Comparison of ENCODE assay signal across 18 cellular contexts in the genomic region with DNA sequence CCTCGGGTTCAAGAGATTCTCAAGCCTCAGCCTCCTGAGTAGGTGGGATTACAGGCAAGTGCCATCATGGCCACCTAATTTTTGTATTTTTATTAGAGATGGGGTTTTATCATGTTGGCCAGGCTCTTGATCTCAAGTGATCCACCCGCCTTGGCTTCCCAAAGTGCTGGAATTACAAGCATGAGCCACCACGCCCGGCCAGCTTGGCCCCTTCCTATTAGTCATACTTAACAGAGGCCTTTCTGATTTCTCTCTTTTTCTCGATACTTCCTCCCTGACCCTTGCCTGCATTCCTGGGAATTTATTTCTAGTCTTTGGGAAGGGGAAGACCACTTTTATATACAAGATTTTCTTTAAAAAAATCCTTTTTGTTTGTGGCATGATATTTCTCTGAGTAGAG. TPM values are rescaled to one million over a fixed set of nuclear protein-coding genes. Genes with fewer than 3 reads are reported as not detected.
DNase-seq lines count a peak whose midpoint lies in the region; TF ChIP-seq lines count a peak whose summit lies in the region.
"Had no signal": no experiment of that assay in that cellular context is flagged by ENCODE, and none has a peak within 500 bp of the region (broad histone marks: within the 10 kb centered on the region; RNA-seq: fewer than 3 reads in every experiment).

No MANE protein-coding gene starts in this region.

- H2BK15ac ChIP-seq in mesendoderm (replicated peaks; ENCODE audit: low read depth): no peak overlapping the region

- H3K9ac ChIP-seq in mesendoderm (ENCODE audit: low read length): no peak overlapping the region

- no peaks in the 10 kb centered on the region for H3K79me1 ChIP-seq in mesendoderm (ENCODE audit: low read length)

- H4K8ac ChIP-seq in mesendoderm (ENCODE audit: low read depth, low read length): no peak overlapping the region

- peak; percentile 68 for DNase-seq in EH (ENCODE audit: low read depth)
- peak; percentile 75 for DNase-seq in MG63
- DNase-seq in cardiac fibroblast (ENCODE audit: low read depth in 2 of 2): peak; percentile 27 to 70
- peak; percentile 47 for DNase-seq in mesendoderm
- DNase-seq in activated CD8-positive, alpha-beta memory T cell treated with anti-CD3 and anti-CD28 coated beads, Interleukin-2, amount 50 U/mL, for 4 hours: no peak
- DNase-seq in SHP77 treated with DMSO at 0.1 percent for 48 hours (lab: John Stamatoyannopoulos, UW): no peak
- no peak for DNase-seq in NOMO-1 treated with DMSO at 0.1 percent for 48 hours (lab: John Stamatoyannopoulos, UW; ENCODE audit: unreplicated experiment)
- no peak for DNase-seq in cerebellum (ENCODE audit: low spot score)
- DNase-seq: activated CD8-positive, alpha-beta T cell treated with anti-CD3 and anti-CD28 coated beads, Interleukin-2, amount 10 ng/mL, durations not matched to agents 7 days and 5 days; DMS153; NCI-H1417; NCI-H345; upper lobe of left lung had no signal

- H2AK5ac ChIP-seq in mesendoderm (ENCODE audit: low read length): no peak overlapping the region

- no peak overlapping the region for H3K27ac ChIP-seq in mesendoderm (ENCODE audit: low read depth, low read length)
- H3K27ac ChIP-seq: upper lobe of left lung, VCaP had no signal

- H3K27me3 ChIP-seq in MG63: no peaks in the 10 kb centered on the region
- H3K27me3 ChIP-seq in mesendoderm (ENCODE audit: insufficient read depth, low read length, poor library complexity): no peaks in the 10 kb centered on the region
- H3K27me3 ChIP-seq: upper lobe of left lung had no signal

- no peak overlapping the region for H3K18ac ChIP-seq in mesendoderm (ENCODE audit: low read length)

- H3K4me1 ChIP-seq in mesendoderm (ENCODE audit: control insufficient read depth, low read depth, low read length): no peaks in the 10 kb centered on the region
- H3K4me1 ChIP-seq: upper lobe of left lung had no signal

- no peak overlapping the region for H2BK120ac ChIP-seq in mesendoderm (ENCODE audit: low read depth, low read length)

- whole genome bisulfite sequencing in mesendoderm (ENCODE audit: extremely low coverage, insufficient coverage, low lambda C conversion rate): no CpG with 5 or more reads among the region's 5 CpGs

- TF ChIP-seq CTCF in cardiac fibroblast (IDR thresholded peaks at IDR 0.05; ENCODE audit: low read depth, low read length): no peak

- no peak overlapping the region for H3K56ac ChIP-seq in mesendoderm (ENCODE audit: low read length)

- H3K4me2 ChIP-seq in mesendoderm (ENCODE audit: low read length): no peak overlapping the region

- H3K4ac ChIP-seq in mesendoderm (ENCODE audit: low read depth, low read length): peak overlapping the region; percentile 7

- no peaks in the 10 kb centered on the region for H3K79me2 ChIP-seq in mesendoderm (ENCODE audit: control insufficient read depth, insufficient read depth, low read length)

- no peak overlapping the region for H2BK5ac ChIP-seq in mesendoderm (ENCODE audit: low read length)

- H3K23ac ChIP-seq in mesendoderm (ENCODE audit: low read length): no peak overlapping the region

- H3K4me3 ChIP-seq in MG63: no peak overlapping the region
- no peak overlapping the region for H3K4me3 ChIP-seq in cardiac fibroblast (replicated peaks in 1 of 2; ENCODE audit: low read depth in 2 of 2, low read length in 2 of 2)
- H3K4me3 ChIP-seq in mesendoderm (ENCODE audit: low read length): no peak overlapping the region
- H3K4me3 ChIP-seq: K562, upper lobe of left lung had no signal

- H3K36me3 ChIP-seq in MG63 (no peaks in the 10 kb centered on the region), mesendoderm (ENCODE audit: control insufficient read depth, insufficient read depth, low read length) (no peaks in the 10 kb centered on the region)
- H3K36me3 ChIP-seq: upper lobe of left lung had no signal

- no peak overlapping the region for H4K5ac ChIP-seq in mesendoderm (ENCODE audit: low read length)

- H3K9me3 ChIP-seq in MG63: no peaks in the 10 kb centered on the region; the same call in 1 of the 2 replicates
- H3K9me3 ChIP-seq: upper lobe of left lung had no signal

RNA-seq across cellular contexts. Expression of gene KLRD1, which starts 31.8 kb away (rescaled TPM):
- not detected in 2 replicates for total RNA-seq in MG63 (2014; rRNA removed; shearing (Covaris generic); ENCODE audit: low replicate concordance)
- polyA plus RNA-seq in mesendoderm (2013, experiment 1 of 2): under 0.01 TPM
- not detected for polyA plus RNA-seq in mesendoderm (2013, experiment 2 of 2)
- total RNA-seq in cerebellum: 0.27 TPM
- total RNA-seq: K562 had no signal
- polyA plus RNA-seq: K562 had no signal

RNA-seq across cellular contexts. Expression of gene KLRK1, which starts 50.4 kb away (rescaled TPM):
- not detected in 2 replicates for total RNA-seq in MG63 (2014; rRNA removed; shearing (Covaris generic); ENCODE audit: low replicate concordance)
- 0.08 TPM for polyA plus RNA-seq in mesendoderm (2013, experiment 1 of 2)
- not detected for polyA plus RNA-seq in mesendoderm (2013, experiment 2 of 2)
- total RNA-seq in cerebellum: 0.73 TPM
- total RNA-seq: dermis microvascular lymphatic vessel endothelial cell, fibroblast of lung had no signal
- polyA plus RNA-seq: BJ, fibroblast of lung had no signal

Comparison
In these comparisons a context has a peak if more than half of its experiments do, and no peak if none do; other contexts are left out.
1. DNase-seq: peak in EH (single experiment), MG63 (single experiment), cardiac fibroblast (2 of 2) and mesendoderm (single experiment); none in activated CD8-positive, alpha-beta memory T cell treated with anti-CD3 and anti-CD28 coated beads, Interleukin-2, amount 50 U/mL, for 4 hours (single experiment), SHP77 treated with DMSO at 0.1 percent for 48 hours (single experiment), NOMO-1 treated with DMSO at 0.1 percent for 48 hours (single experiment) and cerebellum (single experiment).